In genomic region chr13:91346848-91347211, GRCh38 we compare ENCODE assay signal across 1 cellular context.
TF ChIP-seq lines count a peak whose summit lies in the region.

No MANE protein-coding gene starts in this region.

TF ChIP-seq in HEK293, 187 proteins besides CTCF, POLR2A, EP300 and RAD21 (continued from another document):
- TF ChIP-seq PATZ1 (tag by site-specific recombination; IDR thresholded peaks at IDR 0.05), result no peak
- no peak for TF ChIP-seq ZBTB49 (tag by site-specific recombination; IDR thresholded peaks at IDR 0.05; ENCODE audit: low read depth)
- no peak for TF ChIP-seq ZNF549 (tag by site-specific recombination; IDR thresholded peaks at IDR 0.05)
- no peak for TF ChIP-seq ZNF488 (tag by site-specific recombination; IDR thresholded peaks at IDR 0.05)
- TF ChIP-seq INSM2 (tag by site-specific recombination; IDR thresholded peaks at IDR 0.05), result no peak
- TF ChIP-seq ZNF37A (tag by site-specific recombination; IDR thresholded peaks at IDR 0.05), result no peak
- TF ChIP-seq ZBTB17 (tag by site-specific recombination; IDR thresholded peaks at IDR 0.05), result 0 out of 2 replicates have a peak, but pooled peaks have one; percentile 16
- no peak for TF ChIP-seq ZNF280D (tag by site-specific recombination; IDR thresholded peaks at IDR 0.05)
- 0 out of 2 replicates have a peak, but pooled peaks have one; percentile 16 for TF ChIP-seq ZNF600 (tag by site-specific recombination; IDR thresholded peaks at IDR 0.05)
